In genomic region chr2:5052905-5053304, GRCh38 we compare ENCODE assay signal across 11 cellular contexts.
"Had no signal": no experiment of that assay in that cellular context is flagged by ENCODE, and none has a peak within 500 bp of the region (broad histone marks: within the 10 kb centered on the region; RNA-seq: fewer than 3 reads in every experiment).

No MANE protein-coding gene starts in this region.

- H3K4me2 ChIP-seq: GM23338 had no signal

- H3K4me3 ChIP-seq: GM23248, GM23338, HAP-1 had no signal

- H2AFZ ChIP-seq: GM23248, GM23338 had no signal

- DNase-seq: GM23248, GOT3, H7, H9, HCEC 1CT, HFFc6 had no signal

- ATAC-seq: GM23338, HCT116 had no signal

- H3K9me3 ChIP-seq: HAP-1 had no signal

- H3K27ac ChIP-seq: GM23248 had no signal

- H3K36me3 ChIP-seq: HAP-1 had no signal

- H3K4me1 ChIP-seq: HAP-1 had no signal

- FAIRE-seq: H1, H54 had no signal

- H3K9ac ChIP-seq: GM23248 had no signal
